ENCODE assay signal across 1 cellular context in genomic region chr1:65309317-65310077, GRCh38.
TF ChIP-seq lines count a peak whose summit lies in the region.

Gene DNAJC6, plus strand, starts transcription at chr1:65309543. Its CDS starts 203 bp downstream, at chr1:65309746.

TF ChIP-seq in K562, 482 proteins besides CTCF, POLR2A, EP300 and RAD21 (continued from another document and continues in another):
- TF ChIP-seq, protein P1, sequence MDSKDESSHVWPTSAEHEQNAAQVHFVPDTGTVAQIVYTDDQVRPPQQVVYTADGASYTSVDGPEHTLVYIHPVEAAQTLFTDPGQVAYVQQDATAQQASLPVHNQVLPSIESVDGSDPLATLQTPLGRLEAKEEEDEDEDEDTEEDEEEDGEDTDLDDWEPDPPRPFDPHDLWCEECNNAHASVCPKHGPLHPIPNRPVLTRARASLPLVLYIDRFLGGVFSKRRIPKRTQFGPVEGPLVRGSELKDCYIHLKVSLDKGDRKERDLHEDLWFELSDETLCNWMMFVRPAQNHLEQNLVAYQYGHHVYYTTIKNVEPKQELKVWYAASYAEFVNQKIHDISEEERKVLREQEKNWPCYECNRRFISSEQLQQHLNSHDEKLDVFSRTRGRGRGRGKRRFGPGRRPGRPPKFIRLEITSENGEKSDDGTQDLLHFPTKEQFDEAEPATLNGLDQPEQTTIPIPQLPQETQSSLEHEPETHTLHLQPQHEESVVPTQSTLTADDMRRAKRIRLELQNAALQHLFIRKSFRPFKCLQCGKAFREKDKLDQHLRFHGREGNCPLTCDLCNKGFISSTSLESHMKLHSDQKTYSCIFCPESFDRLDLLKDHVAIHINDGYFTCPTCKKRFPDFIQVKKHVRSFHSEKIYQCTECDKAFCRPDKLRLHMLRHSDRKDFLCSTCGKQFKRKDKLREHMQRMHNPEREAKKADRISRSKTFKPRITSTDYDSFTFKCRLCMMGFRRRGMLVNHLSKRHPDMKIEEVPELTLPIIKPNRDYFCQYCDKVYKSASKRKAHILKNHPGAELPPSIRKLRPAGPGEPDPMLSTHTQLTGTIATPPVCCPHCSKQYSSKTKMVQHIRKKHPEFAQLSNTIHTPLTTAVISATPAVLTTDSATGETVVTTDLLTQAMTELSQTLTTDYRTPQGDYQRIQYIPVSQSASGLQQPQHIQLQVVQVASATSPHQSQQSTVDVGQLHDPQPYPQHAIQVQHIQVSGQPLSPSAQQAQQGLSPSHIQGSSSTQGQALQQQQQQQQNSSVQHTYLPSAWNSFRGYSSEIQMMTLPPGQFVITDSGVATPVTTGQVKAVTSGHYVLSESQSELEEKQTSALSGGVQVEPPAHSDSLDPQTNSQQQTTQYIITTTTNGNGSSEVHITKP (IDR thresholded peaks at IDR 0.05; ENCODE audit: partially characterized antibody): no peak
- peak; percentile 58 to 64; a peak in 3 of 4 replicates for TF ChIP-seq NRF1 (conservative IDR thresholded peaks at IDR 0.05 in 1 of 2, IDR thresholded peaks at IDR 0.05 in 1 of 2)
- TF ChIP-seq, protein P2, sequence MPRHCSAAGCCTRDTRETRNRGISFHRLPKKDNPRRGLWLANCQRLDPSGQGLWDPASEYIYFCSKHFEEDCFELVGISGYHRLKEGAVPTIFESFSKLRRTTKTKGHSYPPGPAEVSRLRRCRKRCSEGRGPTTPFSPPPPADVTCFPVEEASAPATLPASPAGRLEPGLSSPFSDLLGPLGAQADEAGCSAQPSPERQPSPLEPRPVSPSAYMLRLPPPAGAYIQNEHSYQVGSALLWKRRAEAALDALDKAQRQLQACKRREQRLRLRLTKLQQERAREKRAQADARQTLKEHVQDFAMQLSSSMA (CRISPR knock-in tag; IDR thresholded peaks at IDR 0.05): no peak
- TF ChIP-seq CBX1 (IDR thresholded peaks at IDR 0.05; ENCODE audit: low read depth): 0 out of 2 replicates have a peak, but pooled peaks have one; percentile 35
- TF ChIP-seq TRIM24 (IDR thresholded peaks at IDR 0.05): peak in 1 of 2 experiments; percentile 20; a peak in 1 of 4 replicates
- no peak for TF ChIP-seq ZSCAN32 (CRISPR knock-in tag; IDR thresholded peaks at IDR 0.05)
- TF ChIP-seq, protein P3, sequence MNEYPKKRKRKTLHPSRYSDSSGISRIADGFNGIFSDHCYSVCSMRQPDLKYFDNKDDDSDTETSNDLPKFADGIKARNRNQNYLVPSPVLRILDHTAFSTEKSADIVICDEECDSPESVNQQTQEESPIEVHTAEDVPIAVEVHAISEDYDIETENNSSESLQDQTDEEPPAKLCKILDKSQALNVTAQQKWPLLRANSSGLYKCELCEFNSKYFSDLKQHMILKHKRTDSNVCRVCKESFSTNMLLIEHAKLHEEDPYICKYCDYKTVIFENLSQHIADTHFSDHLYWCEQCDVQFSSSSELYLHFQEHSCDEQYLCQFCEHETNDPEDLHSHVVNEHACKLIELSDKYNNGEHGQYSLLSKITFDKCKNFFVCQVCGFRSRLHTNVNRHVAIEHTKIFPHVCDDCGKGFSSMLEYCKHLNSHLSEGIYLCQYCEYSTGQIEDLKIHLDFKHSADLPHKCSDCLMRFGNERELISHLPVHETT (CRISPR knock-in tag; conservative IDR thresholded peaks at IDR 0.05 in 1 of 2, IDR thresholded peaks at IDR 0.05 in 1 of 2): no peak; a peak in 2 of 4 replicates
- TF ChIP-seq RBM39 (optimal IDR thresholded peaks at IDR 0.05; ENCODE audit: low read depth, low read length): no peak
- TF ChIP-seq, protein P4, sequence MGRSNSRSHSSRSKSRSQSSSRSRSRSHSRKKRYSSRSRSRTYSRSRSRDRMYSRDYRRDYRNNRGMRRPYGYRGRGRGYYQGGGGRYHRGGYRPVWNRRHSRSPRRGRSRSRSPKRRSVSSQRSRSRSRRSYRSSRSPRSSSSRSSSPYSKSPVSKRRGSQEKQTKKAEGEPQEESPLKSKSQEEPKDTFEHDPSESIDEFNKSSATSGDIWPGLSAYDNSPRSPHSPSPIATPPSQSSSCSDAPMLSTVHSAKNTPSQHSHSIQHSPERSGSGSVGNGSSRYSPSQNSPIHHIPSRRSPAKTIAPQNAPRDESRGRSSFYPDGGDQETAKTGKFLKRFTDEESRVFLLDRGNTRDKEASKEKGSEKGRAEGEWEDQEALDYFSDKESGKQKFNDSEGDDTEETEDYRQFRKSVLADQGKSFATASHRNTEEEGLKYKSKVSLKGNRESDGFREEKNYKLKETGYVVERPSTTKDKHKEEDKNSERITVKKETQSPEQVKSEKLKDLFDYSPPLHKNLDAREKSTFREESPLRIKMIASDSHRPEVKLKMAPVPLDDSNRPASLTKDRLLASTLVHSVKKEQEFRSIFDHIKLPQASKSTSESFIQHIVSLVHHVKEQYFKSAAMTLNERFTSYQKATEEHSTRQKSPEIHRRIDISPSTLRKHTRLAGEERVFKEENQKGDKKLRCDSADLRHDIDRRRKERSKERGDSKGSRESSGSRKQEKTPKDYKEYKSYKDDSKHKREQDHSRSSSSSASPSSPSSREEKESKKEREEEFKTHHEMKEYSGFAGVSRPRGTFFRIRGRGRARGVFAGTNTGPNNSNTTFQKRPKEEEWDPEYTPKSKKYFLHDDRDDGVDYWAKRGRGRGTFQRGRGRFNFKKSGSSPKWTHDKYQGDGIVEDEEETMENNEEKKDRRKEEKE (IDR thresholded peaks at IDR 0.05; ENCODE audit: borderline replicate concordance in 1 of 2, control insufficient read depth in 1 of 2, low read depth in 2 of 2, low read length in 1 of 2): no peak
- no peak for TF ChIP-seq SMARCA5 (IDR thresholded peaks at IDR 0.05)
- TF ChIP-seq CREM (IDR thresholded peaks at IDR 0.05; ENCODE audit: low read depth): peak; percentile 72
- no peak for TF ChIP-seq CLOCK (CRISPR knock-in tag; IDR thresholded peaks at IDR 0.05; ENCODE audit: borderline replicate concordance)
- no peak for TF ChIP-seq NFE2L1 (tag; IDR thresholded peaks at IDR 0.05; ENCODE audit: borderline replicate concordance, low read depth)
- TF ChIP-seq ETS2 (tag; IDR thresholded peaks at IDR 0.05; ENCODE audit: borderline replicate concordance, poor library complexity, severe bottlenecking): no peak
- peak; percentile 37; the same call in 1 of the 2 replicates for TF ChIP-seq ATF7 (IDR thresholded peaks at IDR 0.05)
- TF ChIP-seq IRF2 (CRISPR knock-in tag; IDR thresholded peaks at IDR 0.05): no peak
- no peak for TF ChIP-seq CHCHD3 (CRISPR knock-in tag; IDR thresholded peaks at IDR 0.05)
- no peak for TF ChIP-seq RBM34 (IDR thresholded peaks at IDR 0.05; ENCODE audit: borderline replicate concordance, insufficient read depth, low read length)
- TF ChIP-seq, protein P5, sequence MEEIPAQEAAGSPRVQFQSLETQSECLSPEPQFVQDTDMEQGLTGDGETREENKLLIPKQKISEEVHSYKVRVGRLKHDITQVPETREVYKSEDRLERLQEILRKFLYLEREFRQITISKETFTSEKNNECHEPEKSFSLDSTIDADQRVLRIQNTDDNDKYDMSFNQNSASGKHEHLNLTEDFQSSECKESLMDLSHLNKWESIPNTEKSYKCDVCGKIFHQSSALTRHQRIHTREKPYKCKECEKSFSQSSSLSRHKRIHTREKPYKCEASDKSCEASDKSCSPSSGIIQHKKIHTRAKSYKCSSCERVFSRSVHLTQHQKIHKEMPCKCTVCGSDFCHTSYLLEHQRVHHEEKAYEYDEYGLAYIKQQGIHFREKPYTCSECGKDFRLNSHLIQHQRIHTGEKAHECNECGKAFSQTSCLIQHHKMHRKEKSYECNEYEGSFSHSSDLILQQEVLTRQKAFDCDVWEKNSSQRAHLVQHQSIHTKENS (CRISPR knock-in tag; IDR thresholded peaks at IDR 0.05): no peak
- TF ChIP-seq SMARCE1 (IDR thresholded peaks at IDR 0.05): peak; percentile 45; the same call in 1 of the 2 replicates
- no peak for TF ChIP-seq TCF7L2 (IDR thresholded peaks at IDR 0.05; ENCODE audit: low read depth, low read length)
- peak in 1 of 2 experiments; percentile 82; a peak in 2 of 4 replicates for TF ChIP-seq TEAD1 (CRISPR knock-in tag; IDR thresholded peaks at IDR 0.05)
- 0 out of 2 replicates have a peak, but pooled peaks have one; percentile 82 for TF ChIP-seq ZNF224 (CRISPR knock-in tag; IDR thresholded peaks at IDR 0.05)
- peak; percentile 32; the same call in 1 of the 2 replicates for TF ChIP-seq TARDBP (IDR thresholded peaks at IDR 0.05)
- TF ChIP-seq MNT (conservative IDR thresholded peaks at IDR 0.05): peak; percentile 86 to 96
- no peak for TF ChIP-seq DIDO1 (tag; IDR thresholded peaks at IDR 0.05; ENCODE audit: low read depth)
- no peak for TF ChIP-seq MYBL2 (IDR thresholded peaks at IDR 0.05; ENCODE audit: low read depth)
- no peak for TF ChIP-seq MYBL2 (CRISPR knock-in tag; IDR thresholded peaks at IDR 0.05; ENCODE audit: borderline replicate concordance)
- no peak for TF ChIP-seq SRSF9 (IDR thresholded peaks at IDR 0.05; ENCODE audit: borderline replicate concordance, low read depth, low read length)
- TF ChIP-seq DLX4 (CRISPR knock-in tag; IDR thresholded peaks at IDR 0.05): no peak
- no peak for TF ChIP-seq ZC3H8 (IDR thresholded peaks at IDR 0.05)
- TF ChIP-seq SMAD2 (IDR thresholded peaks at IDR 0.05; ENCODE audit: low read depth, low read length): no peak
- 0 out of 2 replicates have a peak, but pooled peaks have one; percentile 19 for TF ChIP-seq ATF1 (CRISPR knock-in tag; IDR thresholded peaks at IDR 0.05)
- TF ChIP-seq ATF1 (tag; IDR thresholded peaks at IDR 0.05): peak; percentile 55; the same call in 1 of the 2 replicates
- TF ChIP-seq, protein P6, sequence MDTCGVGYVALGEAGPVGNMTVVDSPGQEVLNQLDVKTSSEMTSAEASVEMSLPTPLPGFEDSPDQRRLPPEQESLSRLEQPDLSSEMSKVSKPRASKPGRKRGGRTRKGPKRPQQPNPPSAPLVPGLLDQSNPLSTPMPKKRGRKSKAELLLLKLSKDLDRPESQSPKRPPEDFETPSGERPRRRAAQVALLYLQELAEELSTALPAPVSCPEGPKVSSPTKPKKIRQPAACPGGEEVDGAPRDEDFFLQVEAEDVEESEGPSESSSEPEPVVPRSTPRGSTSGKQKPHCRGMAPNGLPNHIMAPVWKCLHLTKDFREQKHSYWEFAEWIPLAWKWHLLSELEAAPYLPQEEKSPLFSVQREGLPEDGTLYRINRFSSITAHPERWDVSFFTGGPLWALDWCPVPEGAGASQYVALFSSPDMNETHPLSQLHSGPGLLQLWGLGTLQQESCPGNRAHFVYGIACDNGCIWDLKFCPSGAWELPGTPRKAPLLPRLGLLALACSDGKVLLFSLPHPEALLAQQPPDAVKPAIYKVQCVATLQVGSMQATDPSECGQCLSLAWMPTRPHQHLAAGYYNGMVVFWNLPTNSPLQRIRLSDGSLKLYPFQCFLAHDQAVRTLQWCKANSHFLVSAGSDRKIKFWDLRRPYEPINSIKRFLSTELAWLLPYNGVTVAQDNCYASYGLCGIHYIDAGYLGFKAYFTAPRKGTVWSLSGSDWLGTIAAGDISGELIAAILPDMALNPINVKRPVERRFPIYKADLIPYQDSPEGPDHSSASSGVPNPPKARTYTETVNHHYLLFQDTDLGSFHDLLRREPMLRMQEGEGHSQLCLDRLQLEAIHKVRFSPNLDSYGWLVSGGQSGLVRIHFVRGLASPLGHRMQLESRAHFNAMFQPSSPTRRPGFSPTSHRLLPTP (IDR thresholded peaks at IDR 0.05; ENCODE audit: borderline replicate concordance, extremely low read depth, insufficient read length): no peak
- TF ChIP-seq CBX3 (IDR thresholded peaks at IDR 0.05; ENCODE audit: borderline replicate concordance in 1 of 2, low read length in 2 of 2): no peak
- TF ChIP-seq KLF13 (tag; IDR thresholded peaks at IDR 0.05; ENCODE audit: borderline replicate concordance, low read depth): 0 out of 2 replicates have a peak, but pooled peaks have one; percentile 40
- TF ChIP-seq RFX5 (IDR thresholded peaks at IDR 0.05; ENCODE audit: low read depth, low read length): no peak
